ENCODE assay signal across 12 cellular contexts in the genomic region with DNA sequence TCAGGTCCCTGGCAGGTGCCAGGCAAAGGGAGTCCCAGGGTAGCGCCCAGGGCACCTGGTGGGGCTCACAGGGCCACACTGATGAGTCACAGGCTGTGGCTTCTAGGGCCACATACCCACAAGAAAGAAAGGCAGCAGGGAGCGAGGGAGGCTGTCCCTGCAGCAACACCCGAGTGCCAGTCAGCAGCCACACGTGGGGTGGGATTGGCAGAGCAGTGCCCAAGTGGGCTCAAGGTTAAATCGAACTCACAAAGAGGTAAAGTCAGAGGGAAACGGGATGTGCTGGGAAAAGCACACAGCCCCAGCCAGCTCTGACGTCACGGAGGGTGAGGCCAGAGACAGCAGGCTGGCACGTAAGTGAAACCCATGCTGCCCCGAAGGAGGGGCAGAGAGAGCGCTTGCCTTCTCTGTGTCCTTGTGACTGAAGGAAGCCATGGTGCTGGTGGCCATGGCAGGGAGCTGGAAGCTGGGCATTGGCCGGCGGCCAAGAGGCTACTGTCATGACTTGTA. TPM values are rescaled to one million over a fixed set of nuclear protein-coding genes. Genes with fewer than 3 reads are reported as not detected.
A peak's percentile ranks its signal among the peaks of the same experiment; 100 is the strongest.
DNase-seq lines count a peak whose midpoint lies in the region; ATAC-seq, FAIRE-seq and TF ChIP-seq lines count a peak whose summit lies in the region.
"Had no signal": no experiment of that assay in that cellular context is flagged by ENCODE, and none has a peak within 500 bp of the region (broad histone marks: within the 10 kb centered on the region; RNA-seq: fewer than 3 reads in every experiment).

No MANE protein-coding gene starts in this region.

- H3K4me2 ChIP-seq in keratinocyte (ENCODE audit: control insufficient read depth, extremely low read depth, insufficient read depth, low read depth, low read length) = peak overlapping the region; percentile 63

- CTCF ChIA-PET in CD8-positive, alpha-beta memory T cell (lab: Charles Lee) = no interaction called here

- H3K4me1 ChIP-seq in keratinocyte (ENCODE audit: control insufficient read depth, extremely low read depth, insufficient read depth, low read length) (peaks cover 57% of the 10 kb centered on the region), stomach (peaks cover 16 to 45% (median 33%) of the 10 kb centered on the region in 4 donors)
- H3K4me1 ChIP-seq in CD8-positive, alpha-beta memory T cell (ENCODE audit: insufficient read depth, low read length) = no peaks in the 10 kb centered on the region

- H3K4me3 ChIP-seq in Jurkat, Clone E6-1 (ENCODE audit: low read length) = no peak overlapping the region
- H3K4me3 ChIP-seq in keratinocyte (ENCODE audit: control insufficient read depth in 2 of 3, extremely low read depth in 1 of 3, insufficient read depth in 2 of 3, low read depth in 1 of 3, low read length in 3 of 3) (peak overlapping the region in 2 of 3 experiments; percentile 25 to 61), stomach (no peak overlapping the region)
- no peak overlapping the region for H3K4me3 ChIP-seq in CD8-positive, alpha-beta memory T cell (ENCODE audit: low read length)

- no peaks in the 10 kb centered on the region for H3K36me3 Mint-ChIP-seq in natural killer cell treated with Interleukin-12 subunit alpha and Interleukin-12 subunit beta and Interleukin-15 and Interleukin-18, amount 100 ng/mL, for 72 hours
- H3K36me3 Mint-ChIP-seq in CD8-positive, alpha-beta memory T cell = no peaks in the 10 kb centered on the region

- no peaks in the 10 kb centered on the region for H3K27me3 ChIP-seq in keratinocyte (ENCODE audit: control insufficient read depth, extremely low read depth, insufficient read depth, low read length)
- peaks cover 0 to 7% (median 0%) of the 10 kb centered on the region in 3 donors for H3K27me3 ChIP-seq in stomach
- no peaks in the 10 kb centered on the region for H3K27me3 ChIP-seq in CD8-positive, alpha-beta memory T cell (ENCODE audit: insufficient read depth, low read length, poor library complexity, severe bottlenecking)

- H3K27ac Mint-ChIP-seq in natural killer cell treated with Interleukin-12 subunit alpha and Interleukin-12 subunit beta and Interleukin-15 and Interleukin-18, amount 100 ng/mL, for 72 hours = no peak overlapping the region
- H3K27ac Mint-ChIP-seq in CD8-positive, alpha-beta memory T cell = no peak overlapping the region

- 30 to 56% (median 41%) methylated on average over 10 to 13 of the region's 13 CpGs for WGBS in stomach, 5 donors

- DNase-seq in Jurkat, Clone E6-1 (ENCODE audit: low read depth, low spot score) = peak; percentile 51
- peak; percentile 57 for DNase-seq in keratinocyte (ENCODE audit: low read depth, low spot score)
- DNase-seq in stomach = peak; percentile 92
- no peak for DNase-seq in NCI-H187 (lab: John Stamatoyannopoulos, UW)
- DNase-seq in natural killer cell treated with Interleukin-12 subunit alpha and Interleukin-12 subunit beta and Interleukin-15 and Interleukin-18, amount 100 ng/mL, for 72 hours (ENCODE audit: low spot score) = no peak
- no peak for DNase-seq in CD8-positive, alpha-beta memory T cell
- DNase-seq: GDM1, islet precursor cell, NCI-H2081 treated with DMSO at 0.1 percent for 48 hours, SW 1271 had no signal

- no peaks in the 10 kb centered on the region for H3K79me2 ChIP-seq in keratinocyte (ENCODE audit: control insufficient read depth, insufficient read depth, low read length)

- TF ChIP-seq CTCF in keratinocyte (optimal IDR thresholded peaks at IDR 0.05 in 1 of 3, IDR thresholded peaks at IDR 0.05 in 1 of 3, conservative IDR thresholded peaks at IDR 0.05 in 1 of 3; ENCODE audit: extremely low read depth in 1 of 3, insufficient read depth in 2 of 3, low read length in 3 of 3) (no peak), stomach (IDR thresholded peaks at IDR 0.05) (no peak)

- no peaks in the 10 kb centered on the region for H3K9me1 ChIP-seq in keratinocyte (ENCODE audit: control insufficient read depth, extremely low read depth, insufficient read depth, low read length)

- no peak overlapping the region for H3K4me3 Mint-ChIP-seq in natural killer cell treated with Interleukin-12 subunit alpha and Interleukin-12 subunit beta and Interleukin-15 and Interleukin-18, amount 100 ng/mL, for 72 hours
- no peak overlapping the region for H3K4me3 Mint-ChIP-seq in CD8-positive, alpha-beta memory T cell

- peak; percentile 79 for FAIRE-seq in keratinocyte (lab: Jason Lieb, UNC)
- FAIRE-seq: colon had no signal

- dilution Hi-C loops in keratinocyte (cut with MboI; ENCODE audit: extremely low pct_ligation_motif_present, low sequenced_read_pairs) = no loop called here

- no peaks in the 10 kb centered on the region for H3K4me1 Mint-ChIP-seq in natural killer cell treated with Interleukin-12 subunit alpha and Interleukin-12 subunit beta and Interleukin-15 and Interleukin-18, amount 100 ng/mL, for 72 hours (ENCODE audit: low read depth in 2 of 2)
- no peaks in the 10 kb centered on the region for H3K4me1 Mint-ChIP-seq in CD8-positive, alpha-beta memory T cell

- H3K27ac ChIP-seq in angular gyrus (ENCODE audit: low read depth, low read length) (peak overlapping the region; percentile 59), keratinocyte (ENCODE audit: control insufficient read depth, insufficient read depth, low read length) (peak overlapping the region; percentile 58), stomach (peak overlapping the region; percentile 76 to 91 (median 87))
- no peak overlapping the region for H3K27ac ChIP-seq in CD8-positive, alpha-beta memory T cell (ENCODE audit: low read depth, low read length)

- TF ChIP-seq POLR2A in stomach (IDR thresholded peaks at IDR 0.05) = no peak

- peak overlapping the region; percentile 71 for H3K9ac ChIP-seq in keratinocyte (ENCODE audit: control insufficient read depth, extremely low read depth, insufficient read depth, low read length)

- TF ChIP-seq EP300 in stomach (IDR thresholded peaks at IDR 0.05) = no peak

- H3K36me3 ChIP-seq in keratinocyte (ENCODE audit: control insufficient read depth in 2 of 2, extremely low read depth in 1 of 2, insufficient read depth in 2 of 2, low read length in 2 of 2) = no peaks in the 10 kb centered on the region
- peaks cover 0 to 5% (median 0%) of the 10 kb centered on the region in 4 donors for H3K36me3 ChIP-seq in stomach
- H3K36me3 ChIP-seq in CD8-positive, alpha-beta memory T cell (ENCODE audit: insufficient read depth, low read length) = no peaks in the 10 kb centered on the region

- POLR2A ChIA-PET in CD8-positive, alpha-beta memory T cell (lab: Charles Lee) = no interaction called here

- intact Hi-C loops in stomach (cut with DNase I; ENCODE audit: low total_unique reads) = no loop called here

- H3K27me3 Mint-ChIP-seq in natural killer cell treated with Interleukin-12 subunit alpha and Interleukin-12 subunit beta and Interleukin-15 and Interleukin-18, amount 100 ng/mL, for 72 hours = peaks cover 0 to 3% of the 10 kb centered on the region in 2 donors
- peaks cover 0 to 4% of the 10 kb centered on the region in 2 donors for H3K27me3 Mint-ChIP-seq in CD8-positive, alpha-beta memory T cell

- no peaks in the 10 kb centered on the region for H3K9me3 ChIP-seq in keratinocyte (ENCODE audit: control insufficient read depth, low read depth, low read length)
- no peaks in the 10 kb centered on the region for H3K9me3 ChIP-seq in stomach
- H3K9me3 ChIP-seq in CD8-positive, alpha-beta memory T cell (ENCODE audit: low read length) = no peaks in the 10 kb centered on the region

- H3K9me3 Mint-ChIP-seq in natural killer cell treated with Interleukin-12 subunit alpha and Interleukin-12 subunit beta and Interleukin-15 and Interleukin-18, amount 100 ng/mL, for 72 hours = no peaks in the 10 kb centered on the region
- no peaks in the 10 kb centered on the region for H3K9me3 Mint-ChIP-seq in CD8-positive, alpha-beta memory T cell

- no peaks in the 10 kb centered on the region for H4K20me1 ChIP-seq in keratinocyte (ENCODE audit: control insufficient read depth, extremely low read depth, insufficient read depth, low read length)

- no peak for ATAC-seq in natural killer cell treated with Interleukin-12 subunit alpha and Interleukin-12 subunit beta and Interleukin-15 and Interleukin-18, amount 100 ng/mL, for 72 hours

- H2AFZ ChIP-seq in keratinocyte (ENCODE audit: control insufficient read depth, low read length) = peak overlapping the region; percentile 83

RNA-seq across cellular contexts. Expression of a gene that starts 33.8 kb away (rescaled TPM):
- 0.50 TPM for polyA plus RNA-seq in Jurkat, Clone E6-1 (2012; ENCODE audit: insufficient read depth, insufficient read length)
- polyA plus RNA-seq in keratinocyte (0.03 to 0.16 TPM (median 0.09 TPM) in 3 replicates), stomach (10 to 100 TPM in 2 of 3 donors, 1 to 10 TPM in 1; 9.4 to 16.2 (median 15.0) TPM)
- polyA plus RNA-seq in keratinocyte (2011; ENCODE audit: low read depth) = 1.4 TPM
- not detected in 2 replicates for polyA plus RNA-seq in keratinocyte (2011; cell fraction: cytosol; rRNA removed)
- polyA plus RNA-seq in keratinocyte (2011; cell fraction: nucleus; rRNA removed) = not detected in 2 replicates
- 0.07 and 2.8 TPM in 2 replicates for polyA plus RNA-seq in keratinocyte (2012; ENCODE audit: low replicate concordance)
- polyA minus RNA-seq in keratinocyte = 0.06 TPM in 1 of 3 replicates, not detected in the others
- not detected for polyA minus RNA-seq in keratinocyte (2011; cell fraction: cytosol; rRNA and poly(A)+ RNA removed)
- not detected in 2 replicates for polyA minus RNA-seq in keratinocyte (2011; cell fraction: nucleus; rRNA and poly(A)+ RNA removed)
- 10 to 100 TPM in 4 of 5 donors, 1 to 10 TPM in 1; 1.8 to 64.2 (median 29.2) TPM for total RNA-seq in stomach
- total RNA-seq in natural killer cell treated with Interleukin-12 subunit alpha and Interleukin-12 subunit beta and Interleukin-15 and Interleukin-18, amount 100 ng/mL, for 72 hours = not detected
- not detected for total RNA-seq in CD8-positive, alpha-beta memory T cell
- not detected for polyA plus RNA-seq in CD8-positive, alpha-beta memory T cell

RNA-seq across cellular contexts. Expression of a gene that starts 40.2 kb away (rescaled TPM):
- polyA plus RNA-seq in Jurkat, Clone E6-1 (2012; ENCODE audit: insufficient read depth, insufficient read length) = 21.2 TPM
- polyA plus RNA-seq in keratinocyte (6.4 to 12.5 TPM (median 12.4 TPM) in 3 replicates), stomach (10 to 100 TPM in 1 of 3 donors, 1 to 10 TPM in 2; 7.3 to 17.4 (median 8.1) TPM)
- polyA plus RNA-seq in keratinocyte (2011; ENCODE audit: low read depth) = 1.1 TPM
- polyA plus RNA-seq in keratinocyte (2011; cell fraction: cytosol; rRNA removed) = 7.4 and 10.1 TPM in 2 replicates
- polyA plus RNA-seq in keratinocyte (2011; cell fraction: nucleus; rRNA removed) = 16.9 and 17.5 TPM in 2 replicates
- 2.0 and 12.6 TPM in 2 replicates for polyA plus RNA-seq in keratinocyte (2012; ENCODE audit: low replicate concordance)
- 3.8 to 9.7 TPM (median 5.1 TPM) in 3 replicates for polyA minus RNA-seq in keratinocyte
- 4.6 TPM for polyA minus RNA-seq in keratinocyte (2011; cell fraction: cytosol; rRNA and poly(A)+ RNA removed)
- polyA minus RNA-seq in keratinocyte (2011; cell fraction: nucleus; rRNA and poly(A)+ RNA removed) = 2.6 and 5.2 TPM in 2 replicates
- total RNA-seq in stomach = 10 to 100 TPM in 3 of 5 donors, 1 to 10 TPM in 2; 6.7 to 23.3 (median 11.6) TPM
- total RNA-seq in natural killer cell treated with Interleukin-12 subunit alpha and Interleukin-12 subunit beta and Interleukin-15 and Interleukin-18, amount 100 ng/mL, for 72 hours = 10 to 100 TPM; 17.1 to 23.5 TPM
- total RNA-seq in CD8-positive, alpha-beta memory T cell = 10 to 100 TPM; 13.9 to 17.5 TPM
- 16.1 TPM for polyA plus RNA-seq in CD8-positive, alpha-beta memory T cell

Comparison
In these comparisons a context has a peak if more than half of its experiments do, and no peak if none do; other contexts are left out.
1. DNase-seq: peak in Jurkat, Clone E6-1 (single experiment), keratinocyte (single experiment) and stomach (single experiment); none in NCI-H187 (0 of 2), natural killer cell treated with Interleukin-12 subunit alpha and Interleukin-12 subunit beta and Interleukin-15 and Interleukin-18, amount 100 ng/mL, for 72 hours (single experiment) and CD8-positive, alpha-beta memory T cell (0 of 5).
2. H3K4me3 ChIP-seq: peak in keratinocyte (2 of 3); none in Jurkat, Clone E6-1 (single experiment), stomach (0 of 4) and CD8-positive, alpha-beta memory T cell (single experiment).